In the genomic region with DNA sequence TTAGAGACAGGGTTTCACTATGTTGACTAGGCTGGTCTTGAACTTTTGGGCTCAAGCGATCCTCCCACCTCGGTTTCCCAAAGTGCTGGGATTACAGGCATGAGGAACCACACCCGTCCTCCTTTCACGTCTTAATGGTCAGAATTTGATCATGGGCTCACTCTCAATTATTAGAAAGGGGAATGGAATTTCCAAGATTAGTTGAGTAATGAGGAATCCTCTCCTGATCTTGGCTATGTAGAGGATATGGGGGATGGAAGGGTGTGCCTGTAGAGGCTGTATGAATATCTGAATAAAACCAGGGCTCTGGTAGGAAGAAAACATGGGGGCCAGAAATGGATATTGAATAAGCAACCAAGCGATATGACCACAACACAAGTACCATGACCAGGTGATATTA, we compare ENCODE assay signal across 22 cellular contexts.
DNase-seq lines count a peak whose midpoint lies in the region; ATAC-seq and TF ChIP-seq lines count a peak whose summit lies in the region.
"Had no signal": no experiment of that assay in that cellular context is flagged by ENCODE, and none has a peak within 500 bp of the region (broad histone marks: within the 10 kb centered on the region; RNA-seq: fewer than 3 reads in every experiment).

No MANE protein-coding gene starts in this region.

- H3K27ac ChIP-seq in RWPE1 = no peak overlapping the region
- H3K27ac ChIP-seq: adrenal gland, dorsolateral prefrontal cortex, KMS-11, left ventricle myocardium inferior, thoracic aorta had no signal

- no peak for TF ChIP-seq CTCF in RWPE1 (conservative IDR thresholded peaks at IDR 0.05; ENCODE audit: low read depth)
- TF ChIP-seq CTCF in fibroblast of mammary gland (conservative IDR thresholded peaks at IDR 0.05; ENCODE audit: control insufficient read depth, insufficient read depth, low read depth, low read length) = no peak

- H3K4me3 ChIP-seq in fibroblast of mammary gland (ENCODE audit: control insufficient read depth, low read depth, low read length) = no peak overlapping the region
- H3K4me3 ChIP-seq: adrenal gland, dorsolateral prefrontal cortex, GM23338, left ventricle myocardium inferior, thoracic aorta had no signal

- DNase-seq in GM03348 (ENCODE audit: low spot score) (peak; percentile 78), RWPE1 (ENCODE audit: low spot score) (peak; percentile 69), fibroblast of mammary gland (ENCODE audit: low read depth) (peak; percentile 88), stromal cell of bone marrow (ENCODE audit: low read depth) (peak; percentile 63), LoVo (ENCODE audit: low spot score) (no peak)
- DNase-seq in stimulated activated naive CD4-positive, alpha-beta T cell treated with Interleukin-2 at 50 U/mL for 16 hours (lab: John Stamatoyannopoulos, UW) = no peak
- DNase-seq: activated B cell treated with CpG ODN at 0.5 μM for 24 hours; activated CD4-positive, alpha-beta memory T cell treated with anti-CD3 and anti-CD28 coated beads for 36 hours; adrenal gland; caudate nucleus; DND-41; dorsolateral prefrontal cortex; erythroblast; left ventricle myocardium inferior; NCI-H1048; NCI-H2029; posterior cingulate gyrus had no signal

- no peak for ATAC-seq in GM19324 (IDR thresholded peaks at IDR 0.05; ENCODE audit: low FRiP score, unreplicated experiment)
- ATAC-seq: GM23338; stimulated activated memory B cell treated with anti-CD40 and anti-IgM and Interleukin-4, amounts not matched to agents 10 μg/mL and 1 μg/mL and 100 μg/mL, for 72 hours had no signal

- POLR2A ChIA-PET in RWPE1 (lab: Yijun Ruan, JAX; ENCODE audit: low non-redundant PET) = no interaction called here

- CTCF ChIA-PET in RWPE1 (lab: Yijun Ruan, JAX) = interaction anchor here (1.2 kb wide), 1 partner anchor 86 kb away, joined by 3 read pairs; no protein-coding TSS in a partner anchor

Comparison
In these comparisons a context has a peak if more than half of its experiments do, and no peak if none do; other contexts are left out.
1. DNase-seq: peak in GM03348 (single experiment), RWPE1 (single experiment), fibroblast of mammary gland (single experiment) and stromal cell of bone marrow (single experiment); none in stimulated activated naive CD4-positive, alpha-beta T cell treated with Interleukin-2 at 50 U/mL for 16 hours (single experiment) and LoVo (single experiment).